Comparison of ENCODE assay signal across 1 cellular context in the genomic region with DNA sequence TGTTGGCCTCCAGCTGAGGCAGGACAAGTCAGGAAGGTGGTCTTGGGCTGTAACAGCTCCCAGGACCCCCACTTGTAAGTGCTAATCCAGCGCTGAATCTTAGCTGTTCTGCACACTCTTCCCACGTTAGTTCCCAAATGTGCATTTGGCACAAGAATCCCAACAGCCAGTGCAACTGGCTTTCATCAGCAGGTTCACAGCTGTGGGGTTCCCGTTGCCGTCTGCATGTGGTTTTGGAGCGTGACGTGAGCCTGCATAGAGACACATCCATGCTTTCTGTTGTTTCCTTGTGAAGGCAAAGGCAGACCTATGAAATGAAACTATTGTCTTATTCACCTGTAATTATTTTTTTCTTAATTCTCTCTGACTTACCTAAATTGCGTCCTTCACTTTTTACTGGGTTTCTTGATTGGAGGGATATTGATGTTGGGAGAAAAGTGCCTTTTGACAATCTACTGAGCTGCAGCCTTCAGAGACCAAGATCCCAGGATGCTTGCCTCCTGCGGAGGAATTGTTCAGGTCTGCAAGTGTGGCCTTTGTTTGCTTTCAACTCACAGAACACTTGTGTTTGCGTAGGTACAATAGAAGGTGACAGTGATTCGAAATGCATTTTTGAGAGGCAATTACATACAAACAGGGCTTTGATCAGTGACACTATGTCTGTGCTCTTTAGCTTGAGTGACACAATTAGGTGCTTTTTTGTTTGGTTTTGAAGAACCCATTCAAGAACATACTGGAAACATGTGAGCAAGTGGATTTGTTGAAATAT.
TF ChIP-seq lines count a peak whose summit lies in the region.

No MANE protein-coding gene starts in this region.

TF ChIP-seq in neural cell, 6 proteins besides CTCF, POLR2A, EP300 and RAD21 (continued from another document):
- TF ChIP-seq, protein P1, sequence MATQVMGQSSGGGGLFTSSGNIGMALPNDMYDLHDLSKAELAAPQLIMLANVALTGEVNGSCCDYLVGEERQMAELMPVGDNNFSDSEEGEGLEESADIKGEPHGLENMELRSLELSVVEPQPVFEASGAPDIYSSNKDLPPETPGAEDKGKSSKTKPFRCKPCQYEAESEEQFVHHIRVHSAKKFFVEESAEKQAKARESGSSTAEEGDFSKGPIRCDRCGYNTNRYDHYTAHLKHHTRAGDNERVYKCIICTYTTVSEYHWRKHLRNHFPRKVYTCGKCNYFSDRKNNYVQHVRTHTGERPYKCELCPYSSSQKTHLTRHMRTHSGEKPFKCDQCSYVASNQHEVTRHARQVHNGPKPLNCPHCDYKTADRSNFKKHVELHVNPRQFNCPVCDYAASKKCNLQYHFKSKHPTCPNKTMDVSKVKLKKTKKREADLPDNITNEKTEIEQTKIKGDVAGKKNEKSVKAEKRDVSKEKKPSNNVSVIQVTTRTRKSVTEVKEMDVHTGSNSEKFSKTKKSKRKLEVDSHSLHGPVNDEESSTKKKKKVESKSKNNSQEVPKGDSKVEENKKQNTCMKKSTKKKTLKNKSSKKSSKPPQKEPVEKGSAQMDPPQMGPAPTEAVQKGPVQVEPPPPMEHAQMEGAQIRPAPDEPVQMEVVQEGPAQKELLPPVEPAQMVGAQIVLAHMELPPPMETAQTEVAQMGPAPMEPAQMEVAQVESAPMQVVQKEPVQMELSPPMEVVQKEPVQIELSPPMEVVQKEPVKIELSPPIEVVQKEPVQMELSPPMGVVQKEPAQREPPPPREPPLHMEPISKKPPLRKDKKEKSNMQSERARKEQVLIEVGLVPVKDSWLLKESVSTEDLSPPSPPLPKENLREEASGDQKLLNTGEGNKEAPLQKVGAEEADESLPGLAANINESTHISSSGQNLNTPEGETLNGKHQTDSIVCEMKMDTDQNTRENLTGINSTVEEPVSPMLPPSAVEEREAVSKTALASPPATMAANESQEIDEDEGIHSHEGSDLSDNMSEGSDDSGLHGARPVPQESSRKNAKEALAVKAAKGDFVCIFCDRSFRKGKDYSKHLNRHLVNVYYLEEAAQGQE (IDR thresholded peaks at IDR 0.05; ENCODE audit: borderline replicate concordance): no peak
- TF ChIP-seq POLR2AphosphoS5 (IDR thresholded peaks at IDR 0.05) (peak; percentile 87), TAF1 (IDR thresholded peaks at IDR 0.05; ENCODE audit: low read depth) (no peak), MXI1 (conservative IDR thresholded peaks at IDR 0.05; ENCODE audit: poor library complexity, severe bottlenecking) (peak; percentile 28)
TF ChIP-seq in neural cell: peak in this region for 2.
